ENCODE assay signal across 1 cellular context in the genomic region with DNA sequence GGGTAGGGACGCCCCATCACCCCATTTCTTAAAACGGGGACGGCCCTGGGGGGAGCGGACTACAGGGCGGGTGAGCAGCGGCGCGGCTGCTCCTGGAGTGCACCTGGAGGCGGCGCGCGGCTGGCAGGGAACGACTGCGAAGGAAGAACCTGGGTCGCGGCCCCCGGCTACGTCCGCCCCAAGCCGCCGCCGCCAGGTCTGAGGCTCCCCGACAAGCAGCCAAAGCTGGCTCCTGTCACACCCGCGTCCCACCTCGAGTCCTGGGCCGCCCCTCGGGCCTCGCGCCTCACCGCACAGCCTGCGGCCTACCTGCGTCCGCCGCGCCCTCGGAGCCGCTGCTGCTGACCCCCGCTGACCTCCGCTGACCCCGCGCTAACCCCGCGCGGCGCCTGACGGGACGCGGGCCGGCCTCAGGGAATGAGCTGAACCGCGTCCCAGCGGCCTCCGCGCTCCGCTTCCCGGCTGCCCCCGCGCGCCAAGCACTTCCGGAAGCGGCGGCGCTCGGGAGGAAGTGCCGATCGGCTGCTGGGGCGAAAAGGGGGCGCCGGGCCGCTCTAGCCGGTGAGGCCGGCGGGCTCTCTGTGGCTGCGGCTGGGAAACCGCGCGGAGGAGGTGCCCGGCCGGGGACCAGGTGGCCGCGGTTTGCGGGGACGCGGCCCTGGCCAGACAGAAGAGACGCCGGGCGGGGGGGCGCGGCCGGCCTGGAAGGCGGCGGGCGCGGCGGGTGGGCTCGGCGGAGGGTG.
TF ChIP-seq lines count a peak whose summit lies in the region.

A gene with protein sequence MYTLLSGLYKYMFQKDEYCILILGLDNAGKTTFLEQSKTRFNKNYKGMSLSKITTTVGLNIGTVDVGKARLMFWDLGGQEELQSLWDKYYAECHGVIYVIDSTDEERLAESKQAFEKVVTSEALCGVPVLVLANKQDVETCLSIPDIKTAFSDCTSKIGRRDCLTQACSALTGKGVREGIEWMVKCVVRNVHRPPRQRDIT (minus strand): TSS at position 419 of the 743 bp plus-strand sequence. CDS start 885 bp downstream, outside the sequence.
A gene with protein sequence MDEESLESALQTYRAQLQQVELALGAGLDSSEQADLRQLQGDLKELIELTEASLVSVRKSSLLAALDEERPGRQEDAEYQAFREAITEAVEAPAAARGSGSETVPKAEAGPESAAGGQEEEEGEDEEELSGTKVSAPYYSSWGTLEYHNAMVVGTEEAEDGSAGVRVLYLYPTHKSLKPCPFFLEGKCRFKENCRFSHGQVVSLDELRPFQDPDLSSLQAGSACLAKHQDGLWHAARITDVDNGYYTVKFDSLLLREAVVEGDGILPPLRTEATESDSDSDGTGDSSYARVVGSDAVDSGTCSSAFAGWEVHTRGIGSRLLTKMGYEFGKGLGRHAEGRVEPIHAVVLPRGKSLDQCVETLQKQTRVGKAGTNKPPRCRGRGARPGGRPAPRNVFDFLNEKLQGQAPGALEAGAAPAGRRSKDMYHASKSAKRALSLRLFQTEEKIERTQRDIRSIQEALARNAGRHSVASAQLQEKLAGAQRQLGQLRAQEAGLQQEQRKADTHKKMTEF (plus strand): TSS at position 482 of the 743 bp plus-strand sequence. CDS start 542 bp downstream, outside the sequence.

TF ChIP-seq in K562, 482 proteins besides CTCF, POLR2A, EP300 and RAD21 (continued from another document and continues in another):
- TF ChIP-seq, protein P1, sequence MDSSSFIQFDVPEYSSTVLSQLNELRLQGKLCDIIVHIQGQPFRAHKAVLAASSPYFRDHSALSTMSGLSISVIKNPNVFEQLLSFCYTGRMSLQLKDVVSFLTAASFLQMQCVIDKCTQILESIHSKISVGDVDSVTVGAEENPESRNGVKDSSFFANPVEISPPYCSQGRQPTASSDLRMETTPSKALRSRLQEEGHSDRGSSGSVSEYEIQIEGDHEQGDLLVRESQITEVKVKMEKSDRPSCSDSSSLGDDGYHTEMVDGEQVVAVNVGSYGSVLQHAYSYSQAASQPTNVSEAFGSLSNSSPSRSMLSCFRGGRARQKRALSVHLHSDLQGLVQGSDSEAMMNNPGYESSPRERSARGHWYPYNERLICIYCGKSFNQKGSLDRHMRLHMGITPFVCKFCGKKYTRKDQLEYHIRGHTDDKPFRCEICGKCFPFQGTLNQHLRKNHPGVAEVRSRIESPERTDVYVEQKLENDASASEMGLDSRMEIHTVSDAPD (CRISPR knock-in tag; IDR thresholded peaks at IDR 0.05), result no peak
- TF ChIP-seq, protein P2, sequence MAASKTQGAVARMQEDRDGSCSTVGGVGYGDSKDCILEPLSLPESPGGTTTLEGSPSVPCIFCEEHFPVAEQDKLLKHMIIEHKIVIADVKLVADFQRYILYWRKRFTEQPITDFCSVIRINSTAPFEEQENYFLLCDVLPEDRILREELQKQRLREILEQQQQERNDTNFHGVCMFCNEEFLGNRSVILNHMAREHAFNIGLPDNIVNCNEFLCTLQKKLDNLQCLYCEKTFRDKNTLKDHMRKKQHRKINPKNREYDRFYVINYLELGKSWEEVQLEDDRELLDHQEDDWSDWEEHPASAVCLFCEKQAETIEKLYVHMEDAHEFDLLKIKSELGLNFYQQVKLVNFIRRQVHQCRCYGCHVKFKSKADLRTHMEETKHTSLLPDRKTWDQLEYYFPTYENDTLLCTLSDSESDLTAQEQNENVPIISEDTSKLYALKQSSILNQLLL (CRISPR knock-in tag; IDR thresholded peaks at IDR 0.05; ENCODE audit: borderline replicate concordance), result no peak
- TF ChIP-seq TEAD1 (CRISPR knock-in tag; IDR thresholded peaks at IDR 0.05) (peak; percentile 28 to 88; a peak in 2 of 4 replicates), RCOR1 (IDR thresholded peaks at IDR 0.05; ENCODE audit: borderline replicate concordance in 1 of 2, low read depth in 2 of 2, low read length in 2 of 2) (no peak), CCNT2 (IDR thresholded peaks at IDR 0.05; ENCODE audit: borderline replicate concordance, extremely low read depth, insufficient read length, low read depth, low read length) (peak; percentile 84), DIDO1 (tag; IDR thresholded peaks at IDR 0.05; ENCODE audit: low read depth) (peak; percentile 65; the same call in 1 of the 2 replicates), TRIM24 (IDR thresholded peaks at IDR 0.05) (0 out of 4 replicates have a peak, but pooled peaks of 1 of the 2 experiments have one; percentile 30), POLR2H (tag; IDR thresholded peaks at IDR 0.05; ENCODE audit: low read depth) (no peak), SRSF1 (IDR thresholded peaks at IDR 0.05; ENCODE audit: low read depth, low read length) (no peak), BDP1 (IDR thresholded peaks at IDR 0.05; ENCODE audit: insufficient read depth, insufficient read length) (no peak), KDM1A (IDR thresholded peaks at IDR 0.05) (no peak), ZNF197 (CRISPR knock-in tag; IDR thresholded peaks at IDR 0.05; ENCODE audit: low read depth) (0 out of 2 replicates have a peak, but pooled peaks have one; percentile 45), KDM4B (IDR thresholded peaks at IDR 0.05; ENCODE audit: borderline replicate concordance in 2 of 2, low read depth in 1 of 2) (no peak; a peak in 1 of 4 replicates), SAFB (IDR thresholded peaks at IDR 0.05; ENCODE audit: borderline replicate concordance, low read depth, low read length) (no peak), HIVEP1 (CRISPR knock-in tag; IDR thresholded peaks at IDR 0.05) (no peak), PURB (CRISPR knock-in tag; IDR thresholded peaks at IDR 0.05; ENCODE audit: low read depth) (no peak), NR2C1 (IDR thresholded peaks at IDR 0.05) (peak; percentile 98), NR2C1 (tag; IDR thresholded peaks at IDR 0.05) (peak; percentile 98), E2F3 (CRISPR knock-in tag; IDR thresholded peaks at IDR 0.05) (no peak), NONO (IDR thresholded peaks at IDR 0.05; ENCODE audit: low read depth in 2 of 2, low read length in 1 of 2) (peak; percentile 14 to 82; a peak in 2 of 4 replicates), FOSL1 (tag; conservative IDR thresholded peaks at IDR 0.05) (no peak; the same call in 1 of the 2 replicates), PHB (CRISPR knock-in tag; IDR thresholded peaks at IDR 0.05) (no peak), STAT5B (CRISPR knock-in tag; IDR thresholded peaks at IDR 0.05) (no peak), POLR3A (IDR thresholded peaks at IDR 0.05; ENCODE audit: borderline replicate concordance, extremely low read depth, insufficient read depth, insufficient read length) (no peak), NCOA1 (IDR thresholded peaks at IDR 0.05; ENCODE audit: low read depth) (no peak), ZKSCAN8 (CRISPR knock-in tag; IDR thresholded peaks at IDR 0.05) (no peak)
- TF ChIP-seq, protein P3, sequence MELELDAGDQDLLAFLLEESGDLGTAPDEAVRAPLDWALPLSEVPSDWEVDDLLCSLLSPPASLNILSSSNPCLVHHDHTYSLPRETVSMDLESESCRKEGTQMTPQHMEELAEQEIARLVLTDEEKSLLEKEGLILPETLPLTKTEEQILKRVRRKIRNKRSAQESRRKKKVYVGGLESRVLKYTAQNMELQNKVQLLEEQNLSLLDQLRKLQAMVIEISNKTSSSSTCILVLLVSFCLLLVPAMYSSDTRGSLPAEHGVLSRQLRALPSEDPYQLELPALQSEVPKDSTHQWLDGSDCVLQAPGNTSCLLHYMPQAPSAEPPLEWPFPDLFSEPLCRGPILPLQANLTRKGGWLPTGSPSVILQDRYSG (tag; conservative IDR thresholded peaks at IDR 0.05; ENCODE audit: low read depth), result no peak
- TF ChIP-seq, protein P4, sequence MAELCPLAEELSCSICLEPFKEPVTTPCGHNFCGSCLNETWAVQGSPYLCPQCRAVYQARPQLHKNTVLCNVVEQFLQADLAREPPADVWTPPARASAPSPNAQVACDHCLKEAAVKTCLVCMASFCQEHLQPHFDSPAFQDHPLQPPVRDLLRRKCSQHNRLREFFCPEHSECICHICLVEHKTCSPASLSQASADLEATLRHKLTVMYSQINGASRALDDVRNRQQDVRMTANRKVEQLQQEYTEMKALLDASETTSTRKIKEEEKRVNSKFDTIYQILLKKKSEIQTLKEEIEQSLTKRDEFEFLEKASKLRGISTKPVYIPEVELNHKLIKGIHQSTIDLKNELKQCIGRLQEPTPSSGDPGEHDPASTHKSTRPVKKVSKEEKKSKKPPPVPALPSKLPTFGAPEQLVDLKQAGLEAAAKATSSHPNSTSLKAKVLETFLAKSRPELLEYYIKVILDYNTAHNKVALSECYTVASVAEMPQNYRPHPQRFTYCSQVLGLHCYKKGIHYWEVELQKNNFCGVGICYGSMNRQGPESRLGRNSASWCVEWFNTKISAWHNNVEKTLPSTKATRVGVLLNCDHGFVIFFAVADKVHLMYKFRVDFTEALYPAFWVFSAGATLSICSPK (IDR thresholded peaks at IDR 0.05; ENCODE audit: borderline replicate concordance), result no peak
- TF ChIP-seq, protein P5, sequence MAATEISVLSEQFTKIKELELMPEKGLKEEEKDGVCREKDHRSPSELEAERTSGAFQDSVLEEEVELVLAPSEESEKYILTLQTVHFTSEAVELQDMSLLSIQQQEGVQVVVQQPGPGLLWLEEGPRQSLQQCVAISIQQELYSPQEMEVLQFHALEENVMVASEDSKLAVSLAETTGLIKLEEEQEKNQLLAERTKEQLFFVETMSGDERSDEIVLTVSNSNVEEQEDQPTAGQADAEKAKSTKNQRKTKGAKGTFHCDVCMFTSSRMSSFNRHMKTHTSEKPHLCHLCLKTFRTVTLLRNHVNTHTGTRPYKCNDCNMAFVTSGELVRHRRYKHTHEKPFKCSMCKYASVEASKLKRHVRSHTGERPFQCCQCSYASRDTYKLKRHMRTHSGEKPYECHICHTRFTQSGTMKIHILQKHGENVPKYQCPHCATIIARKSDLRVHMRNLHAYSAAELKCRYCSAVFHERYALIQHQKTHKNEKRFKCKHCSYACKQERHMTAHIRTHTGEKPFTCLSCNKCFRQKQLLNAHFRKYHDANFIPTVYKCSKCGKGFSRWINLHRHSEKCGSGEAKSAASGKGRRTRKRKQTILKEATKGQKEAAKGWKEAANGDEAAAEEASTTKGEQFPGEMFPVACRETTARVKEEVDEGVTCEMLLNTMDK (IDR thresholded peaks at IDR 0.05; ENCODE audit: borderline replicate concordance, insufficient read depth, low read depth, low read length, poor library complexity, severe bottlenecking), result no peak
- TF ChIP-seq, protein P6, sequence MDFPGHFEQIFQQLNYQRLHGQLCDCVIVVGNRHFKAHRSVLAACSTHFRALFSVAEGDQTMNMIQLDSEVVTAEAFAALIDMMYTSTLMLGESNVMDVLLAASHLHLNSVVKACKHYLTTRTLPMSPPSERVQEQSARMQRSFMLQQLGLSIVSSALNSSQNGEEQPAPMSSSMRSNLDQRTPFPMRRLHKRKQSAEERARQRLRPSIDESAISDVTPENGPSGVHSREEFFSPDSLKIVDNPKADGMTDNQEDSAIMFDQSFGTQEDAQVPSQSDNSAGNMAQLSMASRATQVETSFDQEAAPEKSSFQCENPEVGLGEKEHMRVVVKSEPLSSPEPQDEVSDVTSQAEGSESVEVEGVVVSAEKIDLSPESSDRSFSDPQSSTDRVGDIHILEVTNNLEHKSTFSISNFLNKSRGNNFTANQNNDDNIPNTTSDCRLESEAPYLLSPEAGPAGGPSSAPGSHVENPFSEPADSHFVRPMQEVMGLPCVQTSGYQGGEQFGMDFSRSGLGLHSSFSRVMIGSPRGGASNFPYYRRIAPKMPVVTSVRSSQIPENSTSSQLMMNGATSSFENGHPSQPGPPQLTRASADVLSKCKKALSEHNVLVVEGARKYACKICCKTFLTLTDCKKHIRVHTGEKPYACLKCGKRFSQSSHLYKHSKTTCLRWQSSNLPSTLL (IDR thresholded peaks at IDR 0.05), result no peak
- TF ChIP-seq, protein P7, sequence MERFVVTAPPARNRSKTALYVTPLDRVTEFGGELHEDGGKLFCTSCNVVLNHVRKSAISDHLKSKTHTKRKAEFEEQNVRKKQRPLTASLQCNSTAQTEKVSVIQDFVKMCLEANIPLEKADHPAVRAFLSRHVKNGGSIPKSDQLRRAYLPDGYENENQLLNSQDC (CRISPR knock-in tag; IDR thresholded peaks at IDR 0.05), result no peak
- TF ChIP-seq, protein P8, sequence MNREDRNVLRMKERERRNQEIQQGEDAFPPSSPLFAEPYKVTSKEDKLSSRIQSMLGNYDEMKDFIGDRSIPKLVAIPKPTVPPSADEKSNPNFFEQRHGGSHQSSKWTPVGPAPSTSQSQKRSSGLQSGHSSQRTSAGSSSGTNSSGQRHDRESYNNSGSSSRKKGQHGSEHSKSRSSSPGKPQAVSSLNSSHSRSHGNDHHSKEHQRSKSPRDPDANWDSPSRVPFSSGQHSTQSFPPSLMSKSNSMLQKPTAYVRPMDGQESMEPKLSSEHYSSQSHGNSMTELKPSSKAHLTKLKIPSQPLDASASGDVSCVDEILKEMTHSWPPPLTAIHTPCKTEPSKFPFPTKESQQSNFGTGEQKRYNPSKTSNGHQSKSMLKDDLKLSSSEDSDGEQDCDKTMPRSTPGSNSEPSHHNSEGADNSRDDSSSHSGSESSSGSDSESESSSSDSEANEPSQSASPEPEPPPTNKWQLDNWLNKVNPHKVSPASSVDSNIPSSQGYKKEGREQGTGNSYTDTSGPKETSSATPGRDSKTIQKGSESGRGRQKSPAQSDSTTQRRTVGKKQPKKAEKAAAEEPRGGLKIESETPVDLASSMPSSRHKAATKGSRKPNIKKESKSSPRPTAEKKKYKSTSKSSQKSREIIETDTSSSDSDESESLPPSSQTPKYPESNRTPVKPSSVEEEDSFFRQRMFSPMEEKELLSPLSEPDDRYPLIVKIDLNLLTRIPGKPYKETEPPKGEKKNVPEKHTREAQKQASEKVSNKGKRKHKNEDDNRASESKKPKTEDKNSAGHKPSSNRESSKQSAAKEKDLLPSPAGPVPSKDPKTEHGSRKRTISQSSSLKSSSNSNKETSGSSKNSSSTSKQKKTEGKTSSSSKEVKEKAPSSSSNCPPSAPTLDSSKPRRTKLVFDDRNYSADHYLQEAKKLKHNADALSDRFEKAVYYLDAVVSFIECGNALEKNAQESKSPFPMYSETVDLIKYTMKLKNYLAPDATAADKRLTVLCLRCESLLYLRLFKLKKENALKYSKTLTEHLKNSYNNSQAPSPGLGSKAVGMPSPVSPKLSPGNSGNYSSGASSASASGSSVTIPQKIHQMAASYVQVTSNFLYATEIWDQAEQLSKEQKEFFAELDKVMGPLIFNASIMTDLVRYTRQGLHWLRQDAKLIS (CRISPR knock-in tag; IDR thresholded peaks at IDR 0.05), result no peak
